12 cellular contexts compared by ENCODE assay signal in the genomic region with DNA sequence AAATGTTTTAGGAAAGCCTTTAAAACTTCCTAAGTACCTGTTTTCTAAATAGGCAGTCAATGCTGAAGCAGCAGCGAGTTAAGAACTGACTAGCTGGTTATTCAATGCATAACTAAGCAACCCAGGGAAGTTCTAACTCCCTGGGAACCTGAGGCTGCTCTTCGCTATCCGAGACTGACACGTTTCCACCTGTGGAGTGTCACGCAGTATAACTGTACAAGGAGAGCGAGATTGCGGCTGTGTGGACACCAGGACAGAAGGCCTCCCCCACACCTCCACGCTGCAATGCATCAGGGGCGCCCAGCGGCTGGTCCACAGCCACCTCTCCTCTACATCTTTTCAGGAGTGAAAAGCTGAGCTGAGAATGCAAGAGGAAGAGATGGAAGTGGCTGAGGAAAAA. TPM values are rescaled to one million over a fixed set of nuclear protein-coding genes. Genes with fewer than 3 reads are reported as not detected.
DNase-seq lines count a peak whose midpoint lies in the region; ATAC-seq and TF ChIP-seq lines count a peak whose summit lies in the region.
"Had no signal": no experiment of that assay in that cellular context is flagged by ENCODE, and none has a peak within 500 bp of the region (broad histone marks: within the 10 kb centered on the region; RNA-seq: fewer than 3 reads in every experiment).

No MANE protein-coding gene starts in this region.

- no peak overlapping the region for H3K4me2 ChIP-seq in OCI-LY7 (ENCODE audit: low read length)
- H3K4me2 ChIP-seq: neural progenitor cell had no signal

- no peak for ATAC-seq in HG02571 (IDR thresholded peaks at IDR 0.05; ENCODE audit: unreplicated experiment)
- no peak for ATAC-seq in GM18867 (IDR thresholded peaks at IDR 0.05; ENCODE audit: unreplicated experiment)
- ATAC-seq: stimulated activated naive CD8-positive, alpha-beta T cell treated with anti-CD3 and anti-CD28 coated beads, Interleukin-15, Interleukin-2, amounts not matched to agents 100 U/mL and 50 U/mL, for 24 hours; WTC11 had no signal

- H3K4me3 ChIP-seq in OCI-LY7 (ENCODE audit: low read depth, low read length, poor library complexity, severe bottlenecking) (no peak overlapping the region), dorsolateral prefrontal cortex (peak overlapping the region in 18 of 59 donors; percentile 1 to 59 (median 41)), muscle layer of duodenum (ENCODE audit: low read depth in 1 of 2, low read length in 2 of 2) (no peak overlapping the region), tibial artery (peak overlapping the region; percentile 96 to 97)
- H3K4me3 ChIP-seq: neural progenitor cell had no signal

- BruUV-seq in OCI-LY7 (replicated peaks; lab: Mats Ljungman, UMichigan) = no TSS peak

- no peaks in the 10 kb centered on the region for H4K20me1 ChIP-seq in OCI-LY7 (ENCODE audit: insufficient read depth, low read length)

- no peaks in the 10 kb centered on the region for H3K36me3 ChIP-seq in OCI-LY7 (ENCODE audit: insufficient read depth, low read length)
- H3K36me3 ChIP-seq in muscle layer of duodenum (ENCODE audit: control insufficient read depth in 1 of 2, insufficient read depth in 2 of 2, low read length in 2 of 2) = peaks cover 7 to 12% of the 10 kb centered on the region in 2 donors
- peaks cover 0 to 15% (median 13%) of the 10 kb centered on the region in 3 donors for H3K36me3 ChIP-seq in tibial artery
- H3K36me3 ChIP-seq: neural progenitor cell had no signal

- intact Hi-C loops in OCI-LY7 (cut with micrococcal nuclease; ENCODE audit: unreplicated experiment) = loop anchor here (5.0 kb wide), 1 partner anchor 234 kb away; no protein-coding TSS in a partner anchor
- intact Hi-C loops in dorsolateral prefrontal cortex (cut with DNase I) = loop anchor here (2.0 to 10.0 kb wide), 4 partner anchors 105 to 411 kb away; partner anchors contain the start of gene FAM50B (in 1 of the 2)
- intact Hi-C loops in tibial artery (cut with DNase I; ENCODE audit: low total_unique reads) = loop anchor here (5.0 to 10.0 kb wide), 4 partner anchors 189 to 616 kb away; partner anchors contain the start of gene ECI2

- POLR2A ChIA-PET in OCI-LY7 (lab: Charles Lee) = interaction anchor here (0.6 kb wide), 1 partner anchor 234 kb away, joined by 3 read pairs; no protein-coding TSS in a partner anchor

- CTCF ChIA-PET in OCI-LY7 (lab: Charles Lee; ENCODE audit: unreplicated experiment) = interaction anchor here (1.1 kb wide), 1 partner anchor 11 kb away, joined by 4 read pairs; no protein-coding TSS in a partner anchor

- H2AFZ ChIP-seq in OCI-LY7 (ENCODE audit: low read length) = peak overlapping the region; percentile 98; the same call in 1 of the 2 replicates

- DNase-seq in OCI-LY7 (ENCODE audit: low spot score) = no peak
- DNase-seq in dorsolateral prefrontal cortex = no peak
- peak; percentile 21 to 62 for DNase-seq in tibial artery
- no peak for DNase-seq in occipital lobe (lab: John Stamatoyannopoulos, UW)
- no peak for DNase-seq in C1 segment of cervical spinal cord (lab: John Stamatoyannopoulos, UW)
- DNase-seq: NCI-H1048 had no signal

- no peak for TF ChIP-seq CTCF in OCI-LY7 (conservative IDR thresholded peaks at IDR 0.05; ENCODE audit: low read length)
- TF ChIP-seq CTCF in dorsolateral prefrontal cortex (IDR thresholded peaks at IDR 0.05 in 54 of 56, conservative IDR thresholded peaks at IDR 0.05 in 2 of 56; ENCODE audit: low read depth in 1 of 56, partially characterized antibody in 56 of 56) = no peak
- no peak for TF ChIP-seq CTCF in tibial artery (IDR thresholded peaks at IDR 0.05)

- H3K79me2 ChIP-seq in OCI-LY7 (ENCODE audit: insufficient read depth, low read depth, low read length) = no peaks in the 10 kb centered on the region

- no peaks in the 10 kb centered on the region for H3K9me2 ChIP-seq in OCI-LY7 (ENCODE audit: insufficient read depth, low read length)

- H3K9me3 ChIP-seq in OCI-LY7 (ENCODE audit: low read length) (no peaks in the 10 kb centered on the region), muscle layer of duodenum (ENCODE audit: control insufficient read depth in 1 of 2, low read length in 2 of 2) (no peaks in the 10 kb centered on the region), tibial artery (no peaks in the 10 kb centered on the region)

- H3K4me1 ChIP-seq in OCI-LY7 (ENCODE audit: insufficient read depth, low read length, poor library complexity, severe bottlenecking) = peaks cover 8% of the 10 kb centered on the region
- peaks cover 25 to 79% of the 10 kb centered on the region in 2 donors for H3K4me1 ChIP-seq in muscle layer of duodenum (ENCODE audit: control insufficient read depth in 1 of 2, insufficient read depth in 2 of 2, low read length in 2 of 2)
- peaks cover 6 to 97% (median 86%) of the 10 kb centered on the region in 4 donors for H3K4me1 ChIP-seq in tibial artery
- H3K4me1 ChIP-seq: neural progenitor cell had no signal

- H3K27ac ChIP-seq in OCI-LY7 (ENCODE audit: low read depth, low read length, poor library complexity, severe bottlenecking) (no peak overlapping the region), dorsolateral prefrontal cortex (peak overlapping the region in 50 of 59 donors; percentile 0 to 82 (median 64)), muscle layer of duodenum (ENCODE audit: low read length) (peak overlapping the region; percentile 92), tibial artery (peak overlapping the region; percentile 99)
- H3K27ac ChIP-seq: neural progenitor cell had no signal

- H3K27me3 ChIP-seq in dorsolateral prefrontal cortex (no peaks in the 10 kb centered on the region), muscle layer of duodenum (ENCODE audit: low read depth, low read length) (no peaks in the 10 kb centered on the region), tibial artery (no peaks in the 10 kb centered on the region)

RNA-seq across cellular contexts. Expression of gene PXDC1, which starts 8.0 kb away (rescaled TPM):
- not detected in 2 replicates for total RNA-seq in OCI-LY7 (2014; rRNA removed; shearing (Covaris generic))
- total RNA-seq in OCI-LY7 (2022) = not detected in 2 replicates
- total RNA-seq in dorsolateral prefrontal cortex = 10 to 100 TPM in 115 of 120 experiments, 1 to 10 TPM in 5; 8.4 to 47.3 (median 17.5) TPM
- 11.1 TPM for total RNA-seq in occipital lobe

Comparison
In these comparisons a context has a peak if more than half of its experiments do, and no peak if none do; other contexts are left out.
1. DNase-seq: peak in tibial artery (2 of 2); none in OCI-LY7 (single experiment), dorsolateral prefrontal cortex (0 of 10), occipital lobe (single experiment) and C1 segment of cervical spinal cord (0 of 14).
2. H3K4me3 ChIP-seq: peak in tibial artery (2 of 2); none in OCI-LY7 (single experiment) and muscle layer of duodenum (0 of 2).
3. RNA of gene PXDC1, which starts 8.0 kb away (total RNA-seq): 8.4 to 47.3 TPM in dorsolateral prefrontal cortex and 11.1 TPM in occipital lobe (single experiment); not detected in OCI-LY7; every median in the first group is over 4 times any median in the second.